Comparison of ENCODE assay signal across 8 cellular contexts in genomic region chr19:11565657-11566117, GRCh38. TPM values are rescaled to one million over a fixed set of nuclear protein-coding genes. Genes with fewer than 3 reads are reported as not detected.
A peak's percentile ranks its signal among the peaks of the same experiment; 100 is the strongest.
DNase-seq lines count a peak whose midpoint lies in the region; ATAC-seq, FAIRE-seq and TF ChIP-seq lines count a peak whose summit lies in the region.
"Not testable (repeated sequence)": the region's sequence is repeated elsewhere in the genome, so short reads cannot be mapped to it uniquely, and the experiment has no call there.
"Had no signal": no experiment of that assay in that cellular context is flagged by ENCODE, and none has a peak within 500 bp of the region (broad histone marks: within the 10 kb centered on the region; RNA-seq: fewer than 3 reads in every experiment).

No MANE protein-coding gene starts in this region.

- not testable (repeated sequence) for FAIRE-seq in K562 (lab: Jason Lieb, UNC)

- H3K79me2 ChIP-seq in K562 (ENCODE audit: control insufficient read depth, insufficient read depth, low read length), result not testable (repeated sequence)

- not testable (repeated sequence) for H3K36me3 Mint-ChIP-seq in CD8-positive, alpha-beta memory T cell; IgD-negative memory B cell; activated B cell treated with CpG ODN at 0.5 μM for 24 hours (ENCODE audit: low read depth); naive B cell

- H3K9me3 Mint-ChIP-seq in CD8-positive, alpha-beta memory T cell; IgD-negative memory B cell; activated B cell treated with CpG ODN at 0.5 μM for 24 hours; naive B cell: not testable (repeated sequence)

- not testable (repeated sequence) for BruUV-seq in K562 (replicated peaks; lab: Mats Ljungman, UMichigan)

- H3K4me1 ChIP-seq in CD8-positive, alpha-beta memory T cell (ENCODE audit: insufficient read depth, low read length), result not testable (repeated sequence)
- H3K4me1 ChIP-seq in K562 (replicated peaks in 1 of 2; ENCODE audit: control insufficient read depth in 2 of 2, insufficient read depth in 2 of 2, low read length in 2 of 2), result peaks cover 57 to 62% of the 10 kb centered on the region in 2 experiments

- not testable (repeated sequence) for H2AFZ ChIP-seq in K562 (ENCODE audit: low read depth, low read length)

- not testable (repeated sequence) for H3K36me3 ChIP-seq in CD8-positive, alpha-beta memory T cell (ENCODE audit: insufficient read depth, low read length); K562 (ENCODE audit: control insufficient read depth, insufficient read depth, low read length)

- H3K4me3 Mint-ChIP-seq in CD8-positive, alpha-beta memory T cell; activated B cell treated with CpG ODN at 0.5 μM for 24 hours: not testable (repeated sequence)
- H3K4me3 Mint-ChIP-seq in IgD-negative memory B cell (peak overlapping the region in 2 of 4 donors; percentile 77 to 82), naive B cell (peak overlapping the region in 3 of 8 donors; percentile 16 to 71 (median 47))

- intact Hi-C loops in activated B cell treated with CpG ODN at 0.5 μM for 24 hours (cut with micrococcal nuclease); K562 (cut with micrococcal nuclease): not testable (repeated sequence)

- not testable (repeated sequence) for H3K4me1 Mint-ChIP-seq in CD8-positive, alpha-beta memory T cell
- H3K4me1 Mint-ChIP-seq in IgD-negative memory B cell (peaks cover 33 to 36% (median 34%) of the 10 kb centered on the region in 3 donors), activated B cell treated with CpG ODN at 0.5 μM for 24 hours (peaks cover 82% of the 10 kb centered on the region), naive B cell (peaks cover 34 to 65% (median 51%) of the 10 kb centered on the region in 3 donors)

- POLR2A ChIA-PET in CD8-positive, alpha-beta memory T cell (lab: Charles Lee); K562 (lab: Yijun Ruan, JAX): not testable (repeated sequence)
- POLR2A ChIA-PET in activated B cell treated with CpG ODN at 0.5 μM for 24 hours (lab: Charles Lee), result interaction anchor here (1.0 to 1.2 kb wide), 2 partner anchors 9 to 10 kb away, joined by 4 read pairs; no protein-coding TSS in a partner anchor

- H3K4me3 ChIP-seq in CD8-positive, alpha-beta memory T cell (ENCODE audit: low read length); K562: not testable (repeated sequence)

- H3K27me3 Mint-ChIP-seq in CD8-positive, alpha-beta memory T cell; IgD-negative memory B cell; activated B cell treated with CpG ODN at 0.5 μM for 24 hours; naive B cell: not testable (repeated sequence)

- not testable (repeated sequence) for TF ChIP-seq POLR2A in K562 (conservative IDR thresholded peaks at IDR 0.05)

- DNase-seq in CD8-positive, alpha-beta memory T cell; activated B cell treated with CpG ODN at 0.5 μM for 24 hours; K562 (ENCODE audit: extremely low read depth in 1 of 4, low spot score in 3 of 4); naive B cell: not testable (repeated sequence)

- not testable (repeated sequence) for TF ChIP-seq EP300 in K562 (IDR thresholded peaks at IDR 0.05; ENCODE audit: low read length)

- in situ Hi-C loops in K562 (cut with MboI), result not testable (repeated sequence)

- CTCF ChIA-PET in CD8-positive, alpha-beta memory T cell (lab: Charles Lee); activated B cell treated with CpG ODN at 0.5 μM for 24 hours (lab: Charles Lee): not testable (repeated sequence)
- CTCF ChIA-PET in K562 (lab: Yijun Ruan, JAX; ENCODE audit: low intra/inter-chr PET ratio), result interaction anchor here (0.5 kb wide), 1 partner anchor 211 kb away, joined by 3 read pairs; no protein-coding TSS in a partner anchor

- H3K27ac ChIP-seq in CD8-positive, alpha-beta memory T cell (ENCODE audit: low read depth, low read length), result peak overlapping the region; percentile 62
- H3K27ac ChIP-seq in K562 (ENCODE audit: extremely low read depth, low read depth, low read length), result peak overlapping the region; percentile 86

- peak overlapping the region; percentile 36 to 67; a peak in 3 of 4 replicates for H3K9ac ChIP-seq in K562 (ENCODE audit: insufficient read depth in 1 of 2, low read depth in 2 of 2, low read length in 2 of 2)

- H3K9me3 ChIP-seq in CD8-positive, alpha-beta memory T cell (ENCODE audit: low read length); K562 (replicated peaks; ENCODE audit: control insufficient read depth, insufficient read depth, low read depth, low read length): not testable (repeated sequence)

- H3K9me1 ChIP-seq in K562 (ENCODE audit: control insufficient read depth, insufficient read depth, low read length), result not testable (repeated sequence)

- not testable (repeated sequence) for H3K27me3 ChIP-seq in CD8-positive, alpha-beta memory T cell (ENCODE audit: insufficient read depth, low read length, poor library complexity, severe bottlenecking); K562 (ENCODE audit: control insufficient read depth in 2 of 2, insufficient read depth in 2 of 2, low read length in 2 of 2)

- WGBS in K562 (ENCODE audit: insufficient coverage, low coverage, missing lambda C conversion rate), result 49% methylated on average over 5 of the region's 6 CpGs

- not testable (repeated sequence) for H4K20me1 ChIP-seq in K562 (replicated peaks; ENCODE audit: control insufficient read depth, insufficient read depth, low read length)

- not testable (repeated sequence) for TF ChIP-seq CTCF in activated B cell treated with CpG ODN at 0.5 μM for 24 hours (IDR thresholded peaks at IDR 0.05); K562 (IDR thresholded peaks at IDR 0.05 in 2 of 3, conservative IDR thresholded peaks at IDR 0.05 in 1 of 3; ENCODE audit: insufficient read depth in 2 of 3, low read depth in 1 of 3, low read length in 3 of 3)

- H3K4me2 ChIP-seq in K562 (ENCODE audit: insufficient read depth, low read length), result not testable (repeated sequence)

- not testable (repeated sequence) for H3K27ac Mint-ChIP-seq in CD8-positive, alpha-beta memory T cell
- H3K27ac Mint-ChIP-seq in IgD-negative memory B cell (peak overlapping the region; percentile 46 to 92 (median 65)), activated B cell treated with CpG ODN at 0.5 μM for 24 hours (peak overlapping the region; percentile 86), naive B cell (peak overlapping the region in 4 of 6 donors; percentile 15 to 95 (median 85))

- not testable (repeated sequence) for TF ChIP-seq RAD21 in K562 (CRISPR knock-in tag; conservative IDR thresholded peaks at IDR 0.05 in 1 of 2, IDR thresholded peaks at IDR 0.05 in 1 of 2)

- ATAC-seq in activated B cell treated with CpG ODN at 0.5 μM for 24 hours (ENCODE audit: low read depth); K562; naive B cell (ENCODE audit: low read depth in 2 of 2): not testable (repeated sequence)

RNA-seq across cellular contexts. Expression of gene ELOF1, which starts 6.7 kb away (rescaled TPM):
- total RNA-seq in CD8-positive, alpha-beta memory T cell, result 10 to 100 TPM; 61.7 to 62.7 TPM
- 91.7 TPM for polyA plus RNA-seq in CD8-positive, alpha-beta memory T cell
- polyA plus RNA-seq in IgD-negative memory B cell, result 183 TPM
- total RNA-seq in activated B cell treated with CpG ODN at 0.5 μM for 24 hours, result 61.7 and 66.1 TPM in 2 replicates
- 33.4 and 92.9 TPM in 2 replicates for total RNA-seq in K562 (2011; cell fraction: chromatin; rRNA removed; ENCODE audit: low replicate concordance)
- 71.2 and 72.1 TPM in 2 replicates for total RNA-seq in K562 (2011; cell fraction: nucleolus; rRNA removed)
- total RNA-seq in K562 (2011; cell fraction: nucleoplasm; rRNA removed), result 70.5 and 83.9 TPM in 2 replicates
- total RNA-seq in K562 (2014; rRNA removed), result 74.2 and 118 TPM in 2 replicates
- total RNA-seq in K562 (2014; rRNA removed; fragmentation: Illumina TruSeq; extraction: Trizol), result 56.3 and 71.5 TPM in 2 replicates
- 125 and 129 TPM in 2 replicates for total RNA-seq in K562 (2015; rRNA removed; fragmentation: Illumina TruSeq; extraction: Trizol)
- 105 and 107 TPM in 2 replicates for total RNA-seq in K562 (2021)
- polyA plus RNA-seq in K562 (2011; rRNA removed), result 38.4 and 43.8 TPM in 2 replicates
- polyA plus RNA-seq in K562 (2011; cell fraction: cytosol; rRNA removed), result 124 and 196 TPM in 2 replicates
- 82.4 and 93.1 TPM in 2 replicates for polyA plus RNA-seq in K562 (2011; cell fraction: nucleus; rRNA removed)
- 94.4 and 105 TPM in 2 replicates for polyA plus RNA-seq in K562 (2012)
- polyA plus RNA-seq in K562 (2014; fragmentation: Illumina TruSeq; extraction: Trizol), result 147 and 170 TPM in 2 replicates
- 10 to 100 TPM; 16.7 to 49.1 TPM for polyA plus RNA-seq in K562 (2014; fragmentation: Nextera tagmentation; extraction: Ambion mirVana)
- 99.8 and 115 TPM in 2 replicates for polyA plus RNA-seq in K562 (2014; rRNA removed)
- polyA minus RNA-seq in K562 (2011; rRNA and poly(A)+ RNA removed), result 25.4 and 33.3 TPM in 2 replicates
- 35.9 and 36.6 TPM in 2 replicates for polyA minus RNA-seq in K562 (2011; cell fraction: cytosol; rRNA and poly(A)+ RNA removed)
- polyA minus RNA-seq in K562 (2011; cell fraction: nucleus; rRNA and poly(A)+ RNA removed), result 19.3 and 19.7 TPM in 2 replicates
- 100 to 1,000 TPM in 3 of 6 donors, 10 to 100 TPM in 3; 85.9 to 118 (median 99.2) TPM for polyA plus RNA-seq in naive B cell (ENCODE audit: low read depth in 6 of 6)

RNA-seq across cellular contexts. Expression of gene ACP5, which starts 11.8 kb away (rescaled TPM):
- 1 to 10 TPM; 5.7 TPM for total RNA-seq in CD8-positive, alpha-beta memory T cell
- polyA plus RNA-seq in CD8-positive, alpha-beta memory T cell, result 11.8 TPM
- polyA plus RNA-seq in IgD-negative memory B cell, result 109 TPM
- total RNA-seq in activated B cell treated with CpG ODN at 0.5 μM for 24 hours, result 47.6 and 50.9 TPM in 2 replicates
- not detected in 2 replicates for total RNA-seq in K562 (2011; cell fraction: chromatin; rRNA removed; ENCODE audit: low replicate concordance)
- total RNA-seq in K562 (2011; cell fraction: nucleolus; rRNA removed), result 0.53 and 0.67 TPM in 2 replicates
- 0.69 TPM in 1 of 2 replicates, not detected in the other for total RNA-seq in K562 (2011; cell fraction: nucleoplasm; rRNA removed)
- 0.27 and 0.45 TPM in 2 replicates for total RNA-seq in K562 (2014; rRNA removed)
- 0.29 and 0.41 TPM in 2 replicates for total RNA-seq in K562 (2014; rRNA removed; fragmentation: Illumina TruSeq; extraction: Trizol)
- total RNA-seq in K562 (2015; rRNA removed; fragmentation: Illumina TruSeq; extraction: Trizol), result 0.79 and 1.1 TPM in 2 replicates
- total RNA-seq in K562 (2021), result 0.62 and 0.85 TPM in 2 replicates
- polyA plus RNA-seq in K562 (2011; rRNA removed), result 0.26 and 1.0 TPM in 2 replicates
- 0.89 and 1.3 TPM in 2 replicates for polyA plus RNA-seq in K562 (2011; cell fraction: cytosol; rRNA removed)
- 0.58 and 1.1 TPM in 2 replicates for polyA plus RNA-seq in K562 (2011; cell fraction: nucleus; rRNA removed)
- polyA plus RNA-seq in K562 (2012), result 1.1 and 16.7 TPM in 2 replicates
- 0.22 and 0.33 TPM in 2 replicates for polyA plus RNA-seq in K562 (2014; fragmentation: Illumina TruSeq; extraction: Trizol)
- polyA plus RNA-seq in K562 (2014; fragmentation: Nextera tagmentation; extraction: Ambion mirVana), result under 1 TPM in 1 of 2 experiments, not detected in 1; 0.06 TPM
- polyA plus RNA-seq in K562 (2014; rRNA removed), result 0.34 and 0.45 TPM in 2 replicates
- 0.21 and 0.30 TPM in 2 replicates for polyA minus RNA-seq in K562 (2011; rRNA and poly(A)+ RNA removed)
- not detected in 2 replicates for polyA minus RNA-seq in K562 (2011; cell fraction: cytosol; rRNA and poly(A)+ RNA removed)
- 0.33 TPM in 1 of 2 replicates, not detected in the other for polyA minus RNA-seq in K562 (2011; cell fraction: nucleus; rRNA and poly(A)+ RNA removed)
- 10 to 100 TPM; 17.4 to 44.2 (median 24.6) TPM for polyA plus RNA-seq in naive B cell (ENCODE audit: low read depth in 6 of 6)
- total RNA-seq: A673 had no signal

RNA-seq across cellular contexts. Expression of gene CNN1, which starts 27.0 kb away (rescaled TPM):
- total RNA-seq in CD8-positive, alpha-beta memory T cell, result not detected
- polyA plus RNA-seq in CD8-positive, alpha-beta memory T cell, result not detected
- not detected for polyA plus RNA-seq in IgD-negative memory B cell
- total RNA-seq in activated B cell treated with CpG ODN at 0.5 μM for 24 hours, result not detected in 2 replicates
- total RNA-seq in K562 (2011; cell fraction: chromatin; rRNA removed; ENCODE audit: low replicate concordance), result 1.7 and 4.4 TPM in 2 replicates
- total RNA-seq in K562 (2011; cell fraction: nucleolus; rRNA removed), result 1.6 and 3.8 TPM in 2 replicates
- total RNA-seq in K562 (2011; cell fraction: nucleoplasm; rRNA removed), result 3.5 and 5.3 TPM in 2 replicates
- 9.1 and 10.1 TPM in 2 replicates for total RNA-seq in K562 (2014; rRNA removed)
- total RNA-seq in K562 (2014; rRNA removed; fragmentation: Illumina TruSeq; extraction: Trizol), result 3.7 and 4.9 TPM in 2 replicates
- total RNA-seq in K562 (2015; rRNA removed; fragmentation: Illumina TruSeq; extraction: Trizol), result 3.4 and 3.5 TPM in 2 replicates
- 5.8 and 6.1 TPM in 2 replicates for total RNA-seq in K562 (2021)
- 8.4 and 10.6 TPM in 2 replicates for polyA plus RNA-seq in K562 (2011; rRNA removed)
- polyA plus RNA-seq in K562 (2011; cell fraction: cytosol; rRNA removed), result 15.3 and 31.5 TPM in 2 replicates
- 5.2 and 8.0 TPM in 2 replicates for polyA plus RNA-seq in K562 (2011; cell fraction: nucleus; rRNA removed)
- polyA plus RNA-seq in K562 (2012), result 4.4 and 6.5 TPM in 2 replicates
- 5.2 and 6.9 TPM in 2 replicates for polyA plus RNA-seq in K562 (2014; fragmentation: Illumina TruSeq; extraction: Trizol)
- under 1 TPM; 0.23 to 0.32 TPM for polyA plus RNA-seq in K562 (2014; fragmentation: Nextera tagmentation; extraction: Ambion mirVana)
- 5.7 and 7.0 TPM in 2 replicates for polyA plus RNA-seq in K562 (2014; rRNA removed)
- polyA minus RNA-seq in K562 (2011; rRNA and poly(A)+ RNA removed), result 12.1 and 16.9 TPM in 2 replicates
- polyA minus RNA-seq in K562 (2011; cell fraction: cytosol; rRNA and poly(A)+ RNA removed), result 5.6 and 8.2 TPM in 2 replicates
- polyA minus RNA-seq in K562 (2011; cell fraction: nucleus; rRNA and poly(A)+ RNA removed), result 1.2 and 2.8 TPM in 2 replicates
- polyA plus RNA-seq in naive B cell (ENCODE audit: low read depth in 6 of 6), result under 1 TPM in 2 of 6 donors, not detected in 4; 0.65 TPM
- total RNA-seq: Calu3; CD4-positive, alpha-beta T cell had no signal

RNA-seq across cellular contexts. Expression of gene ZNF627, which starts 31.6 kb away (rescaled TPM):
- total RNA-seq in CD8-positive, alpha-beta memory T cell, result 1 to 10 TPM; 5.7 to 6.2 TPM
- polyA plus RNA-seq in CD8-positive, alpha-beta memory T cell, result 6.2 TPM
- polyA plus RNA-seq in IgD-negative memory B cell (7.7 TPM), K562 (2011; rRNA removed) (16.5 and 19.9 TPM in 2 replicates), K562 (2014; fragmentation: Illumina TruSeq; extraction: Trizol) (11.0 and 11.7 TPM in 2 replicates), K562 (2014; fragmentation: Nextera tagmentation; extraction: Ambion mirVana) (1 to 10 TPM; 6.6 to 6.9 TPM), K562 (2014; rRNA removed) (5.6 and 6.4 TPM in 2 replicates), naive B cell (ENCODE audit: low read depth in 6 of 6) (10 to 100 TPM in 5 of 6 donors, 1 to 10 TPM in 1; 9.6 to 15.8 (median 13.3) TPM)
- total RNA-seq in activated B cell treated with CpG ODN at 0.5 μM for 24 hours (17.0 and 17.6 TPM in 2 replicates), K562 (2014; rRNA removed) (7.0 and 7.5 TPM in 2 replicates), K562 (2014; rRNA removed; fragmentation: Illumina TruSeq; extraction: Trizol) (16.6 and 21.7 TPM in 2 replicates), K562 (2015; rRNA removed; fragmentation: Illumina TruSeq; extraction: Trizol) (13.1 and 14.3 TPM in 2 replicates), K562 (2021) (10.0 and 10.6 TPM in 2 replicates)
- 24.3 and 45.7 TPM in 2 replicates for total RNA-seq in K562 (2011; cell fraction: chromatin; rRNA removed; ENCODE audit: low replicate concordance)
- 18.7 and 22.2 TPM in 2 replicates for total RNA-seq in K562 (2011; cell fraction: nucleolus; rRNA removed)
- 21.5 and 27.6 TPM in 2 replicates for total RNA-seq in K562 (2011; cell fraction: nucleoplasm; rRNA removed)
- polyA plus RNA-seq in K562 (2011; cell fraction: cytosol; rRNA removed), result 5.5 and 10.6 TPM in 2 replicates
- 9.8 and 12.6 TPM in 2 replicates for polyA plus RNA-seq in K562 (2011; cell fraction: nucleus; rRNA removed)
- 6.5 and 11.4 TPM in 2 replicates for polyA plus RNA-seq in K562 (2012)
- polyA minus RNA-seq in K562 (2011; rRNA and poly(A)+ RNA removed), result 30.8 and 38.6 TPM in 2 replicates
- polyA minus RNA-seq in K562 (2011; cell fraction: cytosol; rRNA and poly(A)+ RNA removed), result 9.9 and 10.5 TPM in 2 replicates
- polyA minus RNA-seq in K562 (2011; cell fraction: nucleus; rRNA and poly(A)+ RNA removed), result 5.8 and 14.1 TPM in 2 replicates

RNA-seq across cellular contexts. Expression of gene ECSIT, which starts 36.8 kb away (rescaled TPM):
- 10 to 100 TPM; 59.6 to 61.0 TPM for total RNA-seq in CD8-positive, alpha-beta memory T cell
- 31.4 TPM for polyA plus RNA-seq in CD8-positive, alpha-beta memory T cell
- polyA plus RNA-seq in IgD-negative memory B cell, result 38.7 TPM
- total RNA-seq in activated B cell treated with CpG ODN at 0.5 μM for 24 hours, result 49.3 and 54.2 TPM in 2 replicates
- total RNA-seq in K562 (2011; cell fraction: chromatin; rRNA removed; ENCODE audit: low replicate concordance), result 34.5 and 88.3 TPM in 2 replicates
- 49.9 and 54.2 TPM in 2 replicates for total RNA-seq in K562 (2011; cell fraction: nucleolus; rRNA removed)
- 31.5 and 36.0 TPM in 2 replicates for total RNA-seq in K562 (2011; cell fraction: nucleoplasm; rRNA removed)
- 82.5 and 91.8 TPM in 2 replicates for total RNA-seq in K562 (2014; rRNA removed)
- total RNA-seq in K562 (2014; rRNA removed; fragmentation: Illumina TruSeq; extraction: Trizol), result 14.3 and 20.4 TPM in 2 replicates
- total RNA-seq in K562 (2015; rRNA removed; fragmentation: Illumina TruSeq; extraction: Trizol), result 36.5 and 40.4 TPM in 2 replicates
- total RNA-seq in K562 (2021), result 71.2 and 73.3 TPM in 2 replicates
- polyA plus RNA-seq in K562 (2011; rRNA removed), result 43.9 and 66.4 TPM in 2 replicates
- 81.6 and 108 TPM in 2 replicates for polyA plus RNA-seq in K562 (2011; cell fraction: cytosol; rRNA removed)
- 68.9 and 81.7 TPM in 2 replicates for polyA plus RNA-seq in K562 (2011; cell fraction: nucleus; rRNA removed)
- polyA plus RNA-seq in K562 (2012), result 51.8 and 53.6 TPM in 2 replicates
- polyA plus RNA-seq in K562 (2014; fragmentation: Illumina TruSeq; extraction: Trizol), result 44.0 and 49.0 TPM in 2 replicates
- 1 to 10 TPM; 1.1 to 4.2 TPM for polyA plus RNA-seq in K562 (2014; fragmentation: Nextera tagmentation; extraction: Ambion mirVana)
- polyA plus RNA-seq in K562 (2014; rRNA removed), result 55.7 and 60.9 TPM in 2 replicates
- 48.5 and 63.1 TPM in 2 replicates for polyA minus RNA-seq in K562 (2011; rRNA and poly(A)+ RNA removed)
- 44.3 and 60.1 TPM in 2 replicates for polyA minus RNA-seq in K562 (2011; cell fraction: cytosol; rRNA and poly(A)+ RNA removed)
- polyA minus RNA-seq in K562 (2011; cell fraction: nucleus; rRNA and poly(A)+ RNA removed), result 12.0 and 18.3 TPM in 2 replicates
- 10 to 100 TPM; 29.7 to 51.2 (median 34.5) TPM for polyA plus RNA-seq in naive B cell (ENCODE audit: low read depth in 6 of 6)
